ENCODE assay signal across 26 cellular contexts in genomic region chr1:62834400-62834987, GRCh38.
"Had no signal": no experiment of that assay in that cellular context is flagged by ENCODE, and none has a peak within 500 bp of the region (broad histone marks: within the 10 kb centered on the region; RNA-seq: fewer than 3 reads in every experiment).

No MANE protein-coding gene starts in this region.

- ATAC-seq: heart right ventricle; left colon; left lung; lower lobe of right lung; naive thymus-derived CD8-positive, alpha-beta T cell; psoas muscle; sciatic nerve; stimulated activated effector memory CD8-positive, alpha-beta T cell treated with anti-CD3 and anti-CD28 coated beads, Interleukin-12 subunit alpha, Interleukin-12 subunit beta, amount 100 ng/mL, for 72 hours; upper lobe of right lung had no signal

- H2AFZ ChIP-seq: hepatocyte, neural progenitor cell, parathyroid adenoma had no signal

- H3K27ac ChIP-seq: heart right ventricle, hepatocyte, left lung, lower lobe of right lung, neural progenitor cell, neutrophil, parathyroid adenoma, psoas muscle, skin epidermis, spleen, suprapubic skin, thoracic aorta, tibial artery, upper lobe of right lung had no signal

- H3K79me2 ChIP-seq: hepatocyte, parathyroid adenoma had no signal

- DNase-seq: heart right ventricle; left colon; left lung; lower lobe of right lung; mammary epithelial cell; mesenchymal stem cell; naive thymus-derived CD8-positive, alpha-beta T cell; occipital lobe; psoas muscle; spleen; stimulated activated CD4-positive, alpha-beta T cell treated with anti-CD3 and anti-CD28 coated beads, Interleukin-4, amount 100 ng/mL, for 24 hours; stimulated activated naive CD4-positive, alpha-beta T cell; tibial artery; trophoblast cell; upper lobe of right lung had no signal

- H3K4me3 ChIP-seq: heart right ventricle, hepatocyte, left lung, lower lobe of right lung, neural progenitor cell, psoas muscle, skin epidermis, spleen, suprapubic skin, thoracic aorta, tibial artery, upper lobe of right lung had no signal

- H3K9ac ChIP-seq: neural progenitor cell, parathyroid adenoma had no signal

- H3K9me3 ChIP-seq: heart right ventricle, left lung, lower lobe of right lung, neutrophil, psoas muscle, spleen, suprapubic skin, thoracic aorta, tibial artery, upper lobe of right lung had no signal

- FAIRE-seq: keratinocyte, urothelium cell line had no signal

- H3K36me3 ChIP-seq: left lung, neural progenitor cell, suprapubic skin had no signal

- H3K27me3 ChIP-seq: heart right ventricle, hepatocyte, left lung, neural progenitor cell, neutrophil, spleen, suprapubic skin, tibial artery, upper lobe of right lung had no signal

- H3K4me2 ChIP-seq: hepatocyte, neural progenitor cell had no signal
